In the genomic region with DNA sequence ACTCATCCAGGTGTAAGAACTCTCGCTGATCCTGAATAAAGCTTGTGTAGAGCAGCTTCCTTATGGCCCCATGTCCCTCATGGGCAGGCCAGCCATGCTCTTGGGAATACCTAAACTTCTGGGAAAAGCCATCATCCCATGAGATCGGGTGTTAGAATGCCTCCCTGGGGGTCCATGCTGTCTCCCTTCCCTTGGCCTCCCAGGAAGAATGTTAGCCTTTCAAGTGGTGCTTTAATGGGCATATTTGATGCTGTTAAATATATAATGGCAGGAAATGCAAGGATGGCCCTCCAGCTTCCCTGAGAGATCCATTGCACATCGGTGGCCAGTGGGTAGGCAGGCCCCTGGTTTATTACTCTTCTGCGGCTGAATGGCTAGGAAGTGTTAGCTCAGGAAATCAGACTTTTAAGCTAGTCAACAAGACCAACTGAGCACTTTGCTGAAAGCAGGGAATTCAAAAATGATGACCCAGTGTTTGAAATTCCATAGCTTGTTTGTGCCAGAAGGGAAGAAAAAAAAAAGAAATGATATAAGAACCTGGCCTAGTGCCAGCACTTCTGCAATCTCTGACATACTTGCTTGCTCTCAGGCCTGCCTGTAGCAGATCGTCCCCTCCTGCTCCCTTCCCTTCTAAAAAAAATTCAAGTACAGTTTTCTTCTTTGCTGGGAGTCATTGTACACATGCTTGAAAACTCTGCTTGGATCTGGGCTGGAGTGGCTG, we compare ENCODE assay signal across 10 cellular contexts.
DNase-seq lines count a peak whose midpoint lies in the region; ATAC-seq and TF ChIP-seq lines count a peak whose summit lies in the region.
"Had no signal": no experiment of that assay in that cellular context is flagged by ENCODE, and none has a peak within 500 bp of the region (broad histone marks: within the 10 kb centered on the region; RNA-seq: fewer than 3 reads in every experiment).

No MANE protein-coding gene starts in this region.

- H3K27ac Mint-ChIP-seq in HFFc6: peak overlapping the region; percentile 76
- H3K27ac Mint-ChIP-seq in natural killer cell: no peak overlapping the region

- H3K4me3 ChIP-seq in spleen: no peak overlapping the region

- TF ChIP-seq POLR2A in spleen (IDR thresholded peaks at IDR 0.05): no peak

- H3K36me3 ChIP-seq in spleen: no peaks in the 10 kb centered on the region

- ATAC-seq in natural killer cell (no peak), GM21737 (IDR thresholded peaks at IDR 0.05; ENCODE audit: unreplicated experiment) (no peak)

- peaks cover 0 to 16% (median 7%) of the 10 kb centered on the region in 6 donors for H3K4me1 ChIP-seq in spleen

- H3K27me3 Mint-ChIP-seq in HFFc6 (ENCODE audit: insufficient read depth) (peaks cover 2% of the 10 kb centered on the region; the same call in 1 of the 2 replicates), natural killer cell (ENCODE audit: low read depth in 2 of 2) (no peaks in the 10 kb centered on the region)

- H3K4me1 Mint-ChIP-seq in HFFc6 (ENCODE audit: low read depth): peaks cover 28% of the 10 kb centered on the region
- no peaks in the 10 kb centered on the region for H3K4me1 Mint-ChIP-seq in natural killer cell

- H3K9me3 ChIP-seq in spleen: peaks cover 0 to 3% (median 0%) of the 10 kb centered on the region in 8 donors

- TF ChIP-seq CTCF in HFFc6 (IDR thresholded peaks at IDR 0.05) (no peak), spleen (IDR thresholded peaks at IDR 0.05 in 8 of 11, conservative IDR thresholded peaks at IDR 0.05 in 3 of 11) (no peak), natural killer cell (IDR thresholded peaks at IDR 0.05) (no peak)

- DNase-seq in HFFc6 (peak; percentile 54), amniotic epithelial cell (ENCODE audit: low read depth) (peak; percentile 91), hepatic stellate cell (ENCODE audit: low spot score) (peak; percentile 25), spleen (no peak), natural killer cell (no peak), DMS153 treated with DMSO at 0.1 percent for 48 hours (lab: John Stamatoyannopoulos, UW; ENCODE audit: unreplicated experiment) (no peak)
- DNase-seq in activated CD4-positive, alpha-beta T cell treated with anti-CD3 and anti-CD28 coated beads, Interleukin-2, amount 50 U/mL, for 4 hours: no peak
- DNase-seq: activated T-cell treated with anti-CD3 and anti-CD28 coated beads, Interleukin-2, amount 50 U/mL, for 1 hour; NCI-H146 had no signal

- H3K27me3 ChIP-seq in spleen (replicated peaks in 1 of 7): no peaks in the 10 kb centered on the region

- H3K4me3 Mint-ChIP-seq in HFFc6: peak overlapping the region; percentile 16; the same call in 1 of the 2 replicates
- H3K4me3 Mint-ChIP-seq in natural killer cell: no peak overlapping the region

- intact Hi-C loops in spleen (cut with DNase I; ENCODE audit: low total_unique reads) (no loop called here), natural killer cell (cut with micrococcal nuclease) (no loop called here)

- H3K36me3 Mint-ChIP-seq in HFFc6 (ENCODE audit: low read depth) (no peaks in the 10 kb centered on the region), natural killer cell (no peaks in the 10 kb centered on the region)

- H3K9me3 Mint-ChIP-seq in HFFc6 (no peaks in the 10 kb centered on the region), natural killer cell (peaks cover 5 to 8% of the 10 kb centered on the region in 2 donors)

- peak overlapping the region in 5 of 8 donors; percentile 6 to 32 (median 30) for H3K27ac ChIP-seq in spleen

- WGBS in spleen, 5 donors: 43 to 51% (median 47%) methylated on average over 4 to 5 of the region's 5 CpGs

Comparison
In these comparisons a context has a peak if more than half of its experiments do, and no peak if none do; other contexts are left out.
1. DNase-seq: peak in HFFc6 (single experiment), amniotic epithelial cell (single experiment) and hepatic stellate cell (single experiment); none in spleen (single experiment), natural killer cell (single experiment), DMS153 treated with DMSO at 0.1 percent for 48 hours (single experiment) and activated CD4-positive, alpha-beta T cell treated with anti-CD3 and anti-CD28 coated beads, Interleukin-2, amount 50 U/mL, for 4 hours (0 of 2).